Comparison of ENCODE assay signal across 1 cellular context in genomic region chr17:67717624-67718324, GRCh38.
TF ChIP-seq lines count a peak whose summit lies in the region.

NOL11 (plus strand) TSS chr17:67717936; CDS start chr17:67717948, 12 bp downstream.

TF ChIP-seq in HepG2, 621 proteins besides CTCF, POLR2A, EP300 and RAD21 (continued from another document and continues in another):
- TF ChIP-seq ZNF205 (CRISPR knock-in tag; IDR thresholded peaks at IDR 0.05) (peak; percentile 90), ZFP36L2 (CRISPR knock-in tag; IDR thresholded peaks at IDR 0.05) (no peak), XRCC5 (optimal IDR thresholded peaks at IDR 0.05; ENCODE audit: low read length) (peak; percentile 99), MAF1 (CRISPR knock-in tag; IDR thresholded peaks at IDR 0.05; ENCODE audit: borderline replicate concordance) (peak; percentile 65; the same call in 1 of the 2 replicates), MEF2D (CRISPR knock-in tag; IDR thresholded peaks at IDR 0.05) (peak; percentile 94), HNF4G (IDR thresholded peaks at IDR 0.05; ENCODE audit: borderline replicate concordance, low read depth, low read length) (no peak), HNF4G (CRISPR knock-in tag; IDR thresholded peaks at IDR 0.05; ENCODE audit: borderline replicate concordance, low read depth) (peak; percentile 65; the same call in 1 of the 2 replicates), POLR2AphosphoS5 (IDR thresholded peaks at IDR 0.05; ENCODE audit: low read depth, low read length) (peak; percentile 99), ZNF547 (CRISPR knock-in tag; IDR thresholded peaks at IDR 0.05) (peak; percentile 89), ZNF564 (CRISPR knock-in tag; IDR thresholded peaks at IDR 0.05) (peak; percentile 65; the same call in 1 of the 2 replicates), CHD2 (IDR thresholded peaks at IDR 0.05; ENCODE audit: low read depth, low read length) (peak; percentile 99), ZBTB42 (CRISPR knock-in tag; IDR thresholded peaks at IDR 0.05) (no peak; the same call in 1 of the 2 replicates), DBP (CRISPR knock-in tag; IDR thresholded peaks at IDR 0.05; ENCODE audit: not compliant biosample characterization) (peak; percentile 84), ZNF496 (CRISPR knock-in tag; IDR thresholded peaks at IDR 0.05; ENCODE audit: insufficient replicate concordance) (no peak), KLF12 (CRISPR knock-in tag; IDR thresholded peaks at IDR 0.05; ENCODE audit: borderline replicate concordance) (peak; percentile 98), ZNF441 (CRISPR knock-in tag; IDR thresholded peaks at IDR 0.05; ENCODE audit: borderline replicate concordance) (no peak; the same call in 1 of the 2 replicates), ZNF75D (CRISPR knock-in tag; IDR thresholded peaks at IDR 0.05; ENCODE audit: borderline replicate concordance) (no peak), IRF9 (CRISPR knock-in tag; IDR thresholded peaks at IDR 0.05; ENCODE audit: borderline replicate concordance) (peak; percentile 91; the same call in 1 of the 2 replicates), ZFP62 (CRISPR knock-in tag; IDR thresholded peaks at IDR 0.05) (0 out of 2 replicates have a peak, but pooled peaks have one; percentile 76), AGO2 (optimal IDR thresholded peaks at IDR 0.05; ENCODE audit: low read depth, low read length) (peak; percentile 49), SP1 (IDR thresholded peaks at IDR 0.05) (0 out of 2 replicates have a peak, but pooled peaks have one; percentile 57), SP1 (CRISPR knock-in tag; IDR thresholded peaks at IDR 0.05) (peak; percentile 92), MTERF4 (CRISPR knock-in tag; IDR thresholded peaks at IDR 0.05) (peak; percentile 86), TRIM22 (IDR thresholded peaks at IDR 0.05) (no peak), RXRB (CRISPR knock-in tag; IDR thresholded peaks at IDR 0.05; ENCODE audit: borderline replicate concordance) (peak; percentile 83)
- TF ChIP-seq, protein P1, sequence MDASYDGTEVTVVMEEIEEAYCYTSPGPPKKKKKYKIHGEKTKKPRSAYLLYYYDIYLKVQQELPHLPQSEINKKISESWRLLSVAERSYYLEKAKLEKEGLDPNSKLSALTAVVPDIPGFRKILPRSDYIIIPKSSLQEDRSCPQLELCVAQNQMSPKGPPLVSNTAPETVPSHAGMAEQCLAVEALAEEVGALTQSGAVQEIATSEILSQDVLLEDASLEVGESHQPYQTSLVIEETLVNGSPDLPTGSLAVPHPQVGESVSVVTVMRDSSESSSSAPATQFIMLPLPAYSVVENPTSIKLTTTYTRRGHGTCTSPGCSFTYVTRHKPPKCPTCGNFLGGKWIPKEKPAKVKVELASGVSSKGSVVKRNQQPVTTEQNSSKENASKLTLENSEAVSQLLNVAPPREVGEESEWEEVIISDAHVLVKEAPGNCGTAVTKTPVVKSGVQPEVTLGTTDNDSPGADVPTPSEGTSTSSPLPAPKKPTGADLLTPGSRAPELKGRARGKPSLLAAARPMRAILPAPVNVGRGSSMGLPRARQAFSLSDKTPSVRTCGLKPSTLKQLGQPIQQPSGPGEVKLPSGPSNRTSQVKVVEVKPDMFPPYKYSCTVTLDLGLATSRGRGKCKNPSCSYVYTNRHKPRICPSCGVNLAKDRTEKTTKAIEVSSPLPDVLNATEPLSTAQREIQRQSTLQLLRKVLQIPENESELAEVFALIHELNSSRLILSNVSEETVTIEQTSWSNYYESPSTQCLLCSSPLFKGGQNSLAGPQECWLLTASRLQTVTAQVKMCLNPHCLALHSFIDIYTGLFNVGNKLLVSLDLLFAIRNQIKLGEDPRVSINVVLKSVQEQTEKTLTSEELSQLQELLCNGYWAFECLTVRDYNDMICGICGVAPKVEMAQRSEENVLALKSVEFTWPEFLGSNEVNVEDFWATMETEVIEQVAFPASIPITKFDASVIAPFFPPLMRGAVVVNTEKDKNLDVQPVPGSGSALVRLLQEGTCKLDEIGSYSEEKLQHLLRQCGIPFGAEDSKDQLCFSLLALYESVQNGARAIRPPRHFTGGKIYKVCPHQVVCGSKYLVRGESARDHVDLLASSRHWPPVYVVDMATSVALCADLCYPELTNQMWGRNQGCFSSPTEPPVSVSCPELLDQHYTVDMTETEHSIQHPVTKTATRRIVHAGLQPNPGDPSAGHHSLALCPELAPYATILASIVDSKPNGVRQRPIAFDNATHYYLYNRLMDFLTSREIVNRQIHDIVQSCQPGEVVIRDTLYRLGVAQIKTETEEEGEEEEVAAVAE (CRISPR knock-in tag; IDR thresholded peaks at IDR 0.05; ENCODE audit: borderline replicate concordance): peak; percentile 69
- TF ChIP-seq, protein P2, sequence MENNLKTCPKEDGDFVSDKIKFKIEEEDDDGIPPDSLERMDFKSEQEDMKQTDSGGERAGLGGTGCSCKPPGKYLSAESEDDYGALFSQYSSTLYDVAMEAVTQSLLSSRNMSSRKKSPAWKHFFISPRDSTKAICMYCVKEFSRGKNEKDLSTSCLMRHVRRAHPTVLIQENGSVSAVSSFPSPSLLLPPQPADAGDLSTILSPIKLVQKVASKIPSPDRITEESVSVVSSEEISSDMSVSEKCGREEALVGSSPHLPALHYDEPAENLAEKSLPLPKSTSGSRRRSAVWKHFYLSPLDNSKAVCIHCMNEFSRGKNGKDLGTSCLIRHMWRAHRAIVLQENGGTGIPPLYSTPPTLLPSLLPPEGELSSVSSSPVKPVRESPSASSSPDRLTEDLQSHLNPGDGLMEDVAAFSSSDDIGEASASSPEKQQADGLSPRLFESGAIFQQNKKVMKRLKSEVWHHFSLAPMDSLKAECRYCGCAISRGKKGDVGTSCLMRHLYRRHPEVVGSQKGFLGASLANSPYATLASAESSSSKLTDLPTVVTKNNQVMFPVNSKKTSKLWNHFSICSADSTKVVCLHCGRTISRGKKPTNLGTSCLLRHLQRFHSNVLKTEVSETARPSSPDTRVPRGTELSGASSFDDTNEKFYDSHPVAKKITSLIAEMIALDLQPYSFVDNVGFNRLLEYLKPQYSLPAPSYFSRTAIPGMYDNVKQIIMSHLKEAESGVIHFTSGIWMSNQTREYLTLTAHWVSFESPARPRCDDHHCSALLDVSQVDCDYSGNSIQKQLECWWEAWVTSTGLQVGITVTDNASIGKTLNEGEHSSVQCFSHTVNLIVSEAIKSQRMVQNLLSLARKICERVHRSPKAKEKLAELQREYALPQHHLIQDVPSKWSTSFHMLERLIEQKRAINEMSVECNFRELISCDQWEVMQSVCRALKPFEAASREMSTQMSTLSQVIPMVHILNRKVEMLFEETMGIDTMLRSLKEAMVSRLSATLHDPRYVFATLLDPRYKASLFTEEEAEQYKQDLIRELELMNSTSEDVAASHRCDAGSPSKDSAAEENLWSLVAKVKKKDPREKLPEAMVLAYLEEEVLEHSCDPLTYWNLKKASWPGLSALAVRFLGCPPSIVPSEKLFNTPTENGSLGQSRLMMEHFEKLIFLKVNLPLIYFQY (CRISPR knock-in tag; IDR thresholded peaks at IDR 0.05; ENCODE audit: borderline replicate concordance): peak; percentile 93
- TF ChIP-seq, protein P3, sequence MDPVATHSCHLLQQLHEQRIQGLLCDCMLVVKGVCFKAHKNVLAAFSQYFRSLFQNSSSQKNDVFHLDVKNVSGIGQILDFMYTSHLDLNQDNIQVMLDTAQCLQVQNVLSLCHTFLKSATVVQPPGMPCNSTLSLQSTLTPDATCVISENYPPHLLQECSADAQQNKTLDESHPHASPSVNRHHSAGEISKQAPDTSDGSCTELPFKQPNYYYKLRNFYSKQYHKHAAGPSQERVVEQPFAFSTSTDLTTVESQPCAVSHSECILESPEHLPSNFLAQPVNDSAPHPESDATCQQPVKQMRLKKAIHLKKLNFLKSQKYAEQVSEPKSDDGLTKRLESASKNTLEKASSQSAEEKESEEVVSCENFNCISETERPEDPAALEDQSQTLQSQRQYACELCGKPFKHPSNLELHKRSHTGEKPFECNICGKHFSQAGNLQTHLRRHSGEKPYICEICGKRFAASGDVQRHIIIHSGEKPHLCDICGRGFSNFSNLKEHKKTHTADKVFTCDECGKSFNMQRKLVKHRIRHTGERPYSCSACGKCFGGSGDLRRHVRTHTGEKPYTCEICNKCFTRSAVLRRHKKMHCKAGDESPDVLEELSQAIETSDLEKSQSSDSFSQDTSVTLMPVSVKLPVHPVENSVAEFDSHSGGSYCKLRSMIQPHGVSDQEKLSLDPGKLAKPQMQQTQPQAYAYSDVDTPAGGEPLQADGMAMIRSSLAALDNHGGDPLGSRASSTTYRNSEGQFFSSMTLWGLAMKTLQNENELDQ (CRISPR knock-in tag; IDR thresholded peaks at IDR 0.05; ENCODE audit: borderline replicate concordance): no peak
- TF ChIP-seq, protein P4, sequence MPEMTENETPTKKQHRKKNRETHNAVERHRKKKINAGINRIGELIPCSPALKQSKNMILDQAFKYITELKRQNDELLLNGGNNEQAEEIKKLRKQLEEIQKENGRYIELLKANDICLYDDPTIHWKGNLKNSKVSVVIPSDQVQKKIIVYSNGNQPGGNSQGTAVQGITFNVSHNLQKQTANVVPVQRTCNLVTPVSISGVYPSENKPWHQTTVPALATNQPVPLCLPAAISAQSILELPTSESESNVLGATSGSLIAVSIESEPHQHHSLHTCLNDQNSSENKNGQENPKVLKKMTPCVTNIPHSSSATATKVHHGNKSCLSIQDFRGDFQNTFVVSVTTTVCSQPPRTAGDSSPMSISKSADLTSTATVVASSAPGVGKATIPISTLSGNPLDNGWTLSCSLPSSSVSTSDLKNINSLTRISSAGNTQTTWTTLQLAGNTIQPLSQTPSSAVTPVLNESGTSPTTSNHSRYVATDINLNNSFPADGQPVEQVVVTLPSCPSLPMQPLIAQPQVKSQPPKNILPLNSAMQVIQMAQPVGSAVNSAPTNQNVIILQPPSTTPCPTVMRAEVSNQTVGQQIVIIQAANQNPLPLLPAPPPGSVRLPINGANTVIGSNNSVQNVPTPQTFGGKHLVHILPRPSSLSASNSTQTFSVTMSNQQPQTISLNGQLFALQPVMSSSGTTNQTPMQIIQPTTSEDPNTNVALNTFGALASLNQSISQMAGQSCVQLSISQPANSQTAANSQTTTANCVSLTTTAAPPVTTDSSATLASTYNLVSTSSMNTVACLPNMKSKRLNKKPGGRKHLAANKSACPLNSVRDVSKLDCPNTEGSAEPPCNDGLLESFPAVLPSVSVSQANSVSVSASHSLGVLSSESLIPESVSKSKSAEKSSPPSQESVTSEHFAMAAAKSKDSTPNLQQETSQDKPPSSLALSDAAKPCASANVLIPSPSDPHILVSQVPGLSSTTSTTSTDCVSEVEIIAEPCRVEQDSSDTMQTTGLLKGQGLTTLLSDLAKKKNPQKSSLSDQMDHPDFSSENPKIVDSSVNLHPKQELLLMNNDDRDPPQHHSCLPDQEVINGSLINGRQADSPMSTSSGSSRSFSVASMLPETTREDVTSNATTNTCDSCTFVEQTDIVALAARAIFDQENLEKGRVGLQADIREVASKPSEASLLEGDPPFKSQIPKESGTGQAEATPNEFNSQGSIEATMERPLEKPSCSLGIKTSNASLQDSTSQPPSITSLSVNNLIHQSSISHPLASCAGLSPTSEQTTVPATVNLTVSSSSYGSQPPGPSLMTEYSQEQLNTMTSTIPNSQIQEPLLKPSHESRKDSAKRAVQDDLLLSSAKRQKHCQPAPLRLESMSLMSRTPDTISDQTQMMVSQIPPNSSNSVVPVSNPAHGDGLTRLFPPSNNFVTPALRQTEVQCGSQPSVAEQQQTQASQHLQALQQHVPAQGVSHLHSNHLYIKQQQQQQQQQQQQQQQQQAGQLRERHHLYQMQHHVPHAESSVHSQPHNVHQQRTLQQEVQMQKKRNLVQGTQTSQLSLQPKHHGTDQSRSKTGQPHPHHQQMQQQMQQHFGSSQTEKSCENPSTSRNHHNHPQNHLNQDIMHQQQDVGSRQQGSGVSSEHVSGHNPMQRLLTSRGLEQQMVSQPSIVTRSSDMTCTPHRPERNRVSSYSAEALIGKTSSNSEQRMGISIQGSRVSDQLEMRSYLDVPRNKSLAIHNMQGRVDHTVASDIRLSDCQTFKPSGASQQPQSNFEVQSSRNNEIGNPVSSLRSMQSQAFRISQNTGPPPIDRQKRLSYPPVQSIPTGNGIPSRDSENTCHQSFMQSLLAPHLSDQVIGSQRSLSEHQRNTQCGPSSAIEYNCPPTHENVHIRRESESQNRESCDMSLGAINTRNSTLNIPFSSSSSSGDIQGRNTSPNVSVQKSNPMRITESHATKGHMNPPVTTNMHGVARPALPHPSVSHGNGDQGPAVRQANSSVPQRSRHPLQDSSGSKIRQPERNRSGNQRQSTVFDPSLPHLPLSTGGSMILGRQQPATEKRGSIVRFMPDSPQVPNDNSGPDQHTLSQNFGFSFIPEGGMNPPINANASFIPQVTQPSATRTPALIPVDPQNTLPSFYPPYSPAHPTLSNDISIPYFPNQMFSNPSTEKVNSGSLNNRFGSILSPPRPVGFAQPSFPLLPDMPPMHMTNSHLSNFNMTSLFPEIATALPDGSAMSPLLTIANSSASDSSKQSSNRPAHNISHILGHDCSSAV (CRISPR knock-in tag; IDR thresholded peaks at IDR 0.05; ENCODE audit: borderline replicate concordance): peak; percentile 98
